18 cellular contexts compared by ENCODE assay signal in the genomic region with DNA sequence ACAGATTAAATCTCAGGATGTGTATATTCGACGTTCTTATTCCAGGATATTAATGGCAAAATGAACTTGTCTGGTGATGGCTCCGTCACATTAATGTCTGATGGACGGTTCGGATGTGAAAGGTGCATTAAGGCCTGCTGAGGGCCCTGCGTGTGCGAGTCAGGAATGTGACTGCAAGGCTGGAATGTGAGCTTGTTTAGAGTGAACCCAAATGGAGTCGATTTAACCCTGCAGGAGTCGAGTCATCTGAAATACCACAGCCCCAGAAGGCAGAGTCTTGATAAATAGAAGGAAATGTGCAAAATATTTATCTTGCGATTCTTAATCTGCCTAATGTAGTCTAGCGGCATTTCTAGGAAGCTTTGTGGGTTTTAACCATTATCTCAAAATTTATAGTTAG. TPM values are rescaled to one million over a fixed set of nuclear protein-coding genes. Genes with fewer than 3 reads are reported as not detected.
A peak's percentile ranks its signal among the peaks of the same experiment; 100 is the strongest.
DNase-seq lines count a peak whose midpoint lies in the region; ATAC-seq, FAIRE-seq and TF ChIP-seq lines count a peak whose summit lies in the region.
"Had no signal": no experiment of that assay in that cellular context is flagged by ENCODE, and none has a peak within 500 bp of the region (broad histone marks: within the 10 kb centered on the region; RNA-seq: fewer than 3 reads in every experiment).

No MANE protein-coding gene starts in this region.

- peaks cover 29 to 35% of the 10 kb centered on the region in 2 donors for H3K27me3 Mint-ChIP-seq in T-cell

- intact Hi-C loops in left ventricle myocardium superior (cut with micrococcal nuclease) (no loop called here), lower leg skin (cut with DNase I; ENCODE audit: low total_unique reads) (no loop called here), testis (cut with DNase I; ENCODE audit: low total_unique reads) (no loop called here)

- H3K4me1 ChIP-seq in cardiac muscle cell (ENCODE audit: low read depth) (peaks cover 16% of the 10 kb centered on the region), testis (peaks cover 8% of the 10 kb centered on the region)

- no peak overlapping the region for H3K27ac ChIP-seq in cardiac muscle cell
- H3K27ac ChIP-seq in brain microvascular endothelial cell = peak overlapping the region; percentile 80
- H3K27ac ChIP-seq in testis = no peak overlapping the region
- H3K27ac ChIP-seq: left ventricle myocardium inferior, neutrophil, tibial nerve had no signal

- TF ChIP-seq POLR2A in lower leg skin (IDR thresholded peaks at IDR 0.05) (no peak), testis (IDR thresholded peaks at IDR 0.05) (no peak)

- H3K27me3 ChIP-seq in cardiac muscle cell (no peaks in the 10 kb centered on the region), brain microvascular endothelial cell (replicated peaks) (no peaks in the 10 kb centered on the region), testis (no peaks in the 10 kb centered on the region)
- H3K27me3 ChIP-seq: tibial nerve had no signal

- DNase-seq in cardiac muscle cell (ENCODE audit: low read depth in 1 of 2, low spot score in 1 of 2) = peak; percentile 39 to 79
- no peak for DNase-seq in left ventricle myocardium superior
- DNase-seq in brain microvascular endothelial cell = peak; percentile 80
- DNase-seq in left kidney (ENCODE audit: low read depth, low spot score) = peak; percentile 73
- no peak for DNase-seq in urothelium cell line (ENCODE audit: low spot score)
- no peak for DNase-seq in lower leg skin (ENCODE audit: low spot score in 2 of 2)
- no peak for DNase-seq in T-cell
- DNase-seq in testis = no peak
- DNase-seq: 8988T, dorsolateral prefrontal cortex, Kasumi-1, left ventricle myocardium inferior, NCI-H2107 had no signal

- no peaks in the 10 kb centered on the region for H3K9me3 Mint-ChIP-seq in T-cell

- H3K36me3 ChIP-seq in cardiac muscle cell (no peaks in the 10 kb centered on the region), brain microvascular endothelial cell (replicated peaks) (no peaks in the 10 kb centered on the region), testis (ENCODE audit: low read depth, missing control alignments) (no peaks in the 10 kb centered on the region)
- H3K36me3 ChIP-seq: left ventricle myocardium inferior, neutrophil, tibial nerve had no signal

- H3K4me3 ChIP-seq in cardiac muscle cell (no peak overlapping the region), brain microvascular endothelial cell (ENCODE audit: low read depth, low read length) (no peak overlapping the region), lower leg skin (ENCODE audit: low read depth, poor library complexity, severe bottlenecking) (no peak overlapping the region), testis (no peak overlapping the region)
- H3K4me3 ChIP-seq: dorsolateral prefrontal cortex, left ventricle myocardium inferior, tibial nerve had no signal

- H3K4me1 Mint-ChIP-seq in T-cell = no peaks in the 10 kb centered on the region

- H3K9me3 ChIP-seq in cardiac muscle cell (ENCODE audit: low read depth) = no peaks in the 10 kb centered on the region
- H3K9me3 ChIP-seq in testis = no peaks in the 10 kb centered on the region
- H3K9me3 ChIP-seq: left ventricle myocardium inferior, neutrophil, tibial nerve had no signal

- H3K4me3 Mint-ChIP-seq in T-cell = no peak overlapping the region

- POLR2A ChIA-PET in T-cell (lab: Charles Lee) = no interaction called here

- in situ Hi-C loops in brain microvascular endothelial cell (cut with HindIII; ENCODE audit: low pct_ligation_motif_present, low sequenced_read_pairs) = no loop called here

- H3K36me3 Mint-ChIP-seq in T-cell = no peaks in the 10 kb centered on the region

- no peak overlapping the region for H3K27ac Mint-ChIP-seq in T-cell

- FAIRE-seq in urothelium cell line (lab: Jason Lieb, UNC) = peak; percentile 76
- FAIRE-seq: D721Med, frontal cortex had no signal

- 67 to 73% methylated on average over 11 of the region's 11 CpGs for WGBS in lower leg skin, 2 donors
- 66 to 74% methylated on average over 11 of the region's 11 CpGs for WGBS in testis, 2 donors

- ATAC-seq in left ventricle myocardium superior = no peak
- no peak for ATAC-seq in T-cell (replicated peaks in 1 of 4)
- ATAC-seq: activated CD4-positive, CD25-positive, alpha-beta regulatory T cell treated with anti-CD3 and anti-CD28 coated beads, Interleukin-2, amount 50 U/mL, for 24 hours had no signal

- TF ChIP-seq CTCF in cardiac muscle cell (IDR thresholded peaks at IDR 0.05; ENCODE audit: low read depth, low read length) = no peak
- TF ChIP-seq CTCF in brain microvascular endothelial cell (IDR thresholded peaks at IDR 0.05; ENCODE audit: low read depth, low read length, missing control alignments) = no peak
- no peak for TF ChIP-seq CTCF in lower leg skin (IDR thresholded peaks at IDR 0.05)
- TF ChIP-seq CTCF in testis (IDR thresholded peaks at IDR 0.05) = no peak

- CTCF ChIA-PET in T-cell (lab: Charles Lee) = interaction anchor here in 1 of 2 donors (0.7 to 1.4 kb wide), 3 partner anchors 19 to 1347 kb away, joined by 3 to 6 read pairs (median 4); no protein-coding TSS in a partner anchor

RNA-seq across cellular contexts. Expression of a gene that starts 44.3 kb away (rescaled TPM):
- total RNA-seq in cardiac muscle cell (58.9 and 64.5 TPM in 2 replicates), left ventricle myocardium superior (50.3 TPM), lower leg skin (10 to 100 TPM; 22.0 to 39.0 (median 32.3) TPM), T-cell (10 to 100 TPM in 4 of 5 donors, 1 to 10 TPM in 1; 9.7 to 21.5 (median 18.8) TPM), testis (10 to 100 TPM; 30.7 to 37.2 TPM)
- polyA plus RNA-seq in cardiac muscle cell (65.6 and 68.8 TPM in 2 replicates), testis (ENCODE audit: insufficient read depth, low read depth, low replicate concordance) (40.1 TPM)

Comparison
In these comparisons a context has a peak if more than half of its experiments do, and no peak if none do; other contexts are left out.
1. DNase-seq: peak in cardiac muscle cell (2 of 2), brain microvascular endothelial cell (single experiment) and left kidney (single experiment); none in left ventricle myocardium superior (single experiment), urothelium cell line (single experiment), lower leg skin (0 of 2), T-cell (0 of 34) and testis (single experiment).